1 cellular context compared by ENCODE assay signal in genomic region chr4:138188406-138189084, GRCh38.
TF ChIP-seq lines count a peak whose summit lies in the region.

No MANE protein-coding gene starts in this region.

TF ChIP-seq in GM23338, 12 proteins besides CTCF, POLR2A, EP300 and RAD21 (continued from another document):
- TF ChIP-seq ZNF462 (CRISPR knock-in tag; IDR thresholded peaks at IDR 0.05) (no peak), EZH2phosphoT487 (IDR thresholded peaks at IDR 0.05; ENCODE audit: unreplicated experiment) (no peak), CREB1 (CRISPR knock-in tag; IDR thresholded peaks at IDR 0.05; ENCODE audit: low read depth) (no peak), EZH2 (IDR thresholded peaks at IDR 0.05; ENCODE audit: low read depth, unreplicated experiment) (no peak), STAT1 (IDR thresholded peaks at IDR 0.05; ENCODE audit: unreplicated experiment) (no peak)
